8 cellular contexts compared by ENCODE assay signal in the genomic region with DNA sequence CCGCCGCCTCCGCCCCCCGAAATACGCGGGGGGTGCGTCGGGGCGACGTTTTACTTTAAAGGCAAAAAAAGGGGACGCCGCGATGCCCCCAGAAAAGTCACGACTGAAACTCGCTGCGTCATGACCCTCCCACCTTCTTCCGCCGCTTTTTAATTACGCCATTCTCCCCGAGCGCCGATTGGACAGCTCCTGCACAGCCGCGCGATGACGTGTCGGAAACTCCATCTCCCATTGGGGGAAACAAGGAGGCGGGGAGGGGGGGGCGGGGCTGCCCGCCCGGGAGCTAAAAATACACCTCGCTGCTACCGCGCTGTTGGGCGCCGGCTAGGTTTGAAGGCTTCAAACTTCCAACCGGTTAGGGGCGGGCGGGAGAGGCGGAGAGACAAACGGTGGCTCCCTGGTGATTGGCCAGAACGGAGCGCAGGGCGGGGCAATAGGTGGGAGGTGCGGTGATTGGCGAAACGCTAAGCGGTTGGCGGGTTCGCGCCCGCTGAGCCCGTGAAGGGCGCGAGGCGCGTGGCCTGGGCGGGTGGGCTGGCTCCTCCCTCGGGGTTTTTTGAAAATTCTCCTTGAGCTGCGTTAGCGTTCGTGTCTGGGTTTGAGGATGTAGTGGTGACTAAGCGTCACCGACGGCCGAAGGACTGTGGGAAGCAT. TPM values are rescaled to one million over a fixed set of nuclear protein-coding genes. Genes with fewer than 3 reads are reported as not detected.
DNase-seq lines count a peak whose midpoint lies in the region; ATAC-seq, FAIRE-seq and TF ChIP-seq lines count a peak whose summit lies in the region.

A gene with protein sequence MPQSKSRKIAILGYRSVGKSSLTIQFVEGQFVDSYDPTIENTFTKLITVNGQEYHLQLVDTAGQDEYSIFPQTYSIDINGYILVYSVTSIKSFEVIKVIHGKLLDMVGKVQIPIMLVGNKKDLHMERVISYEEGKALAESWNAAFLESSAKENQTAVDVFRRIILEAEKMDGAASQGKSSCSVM (minus strand): TSS at position 131 of the 654 bp plus-strand sequence. CDS start 384 bp downstream, outside the sequence.

- peak within 1 kb of the TSS; percentile 89 for H3K4me2 ChIP-seq in keratinocyte (ENCODE audit: control insufficient read depth, extremely low read depth, insufficient read depth, low read depth, low read length)

- peaks cover 0 to 2% of the 10 kb centered on the region in 2 experiments for H3K36me3 ChIP-seq in keratinocyte (ENCODE audit: control insufficient read depth in 2 of 2, extremely low read depth in 1 of 2, insufficient read depth in 2 of 2, low read length in 2 of 2)

- H3K9me1 ChIP-seq in keratinocyte (ENCODE audit: control insufficient read depth, extremely low read depth, insufficient read depth, low read length), result no peaks in the 10 kb centered on the region

- no peaks in the 10 kb centered on the region for H3K27me3 ChIP-seq in keratinocyte (ENCODE audit: control insufficient read depth, extremely low read depth, insufficient read depth, low read length)

- peak; percentile 98 for DNase-seq in AG09309 (ENCODE audit: low read depth)
- peak; percentile 96 for DNase-seq in NCI-H446 treated with DMSO at 0.1 percent for 48 hours (lab: John Stamatoyannopoulos, UW)
- DNase-seq in activated CD4-positive, CD25-positive, alpha-beta regulatory T cell treated with anti-CD3 and anti-CD28 coated beads, Interleukin-2, amount 50 U/mL, for 72 hours, result peak; percentile 98
- peak; percentile 94 to 96 for DNase-seq in cerebellar nuclear complex (lab: John Stamatoyannopoulos, UW)
- DNase-seq in keratinocyte (ENCODE audit: low read depth, low spot score), result peak; percentile 93
- peak; percentile 97 to 98 for DNase-seq in stimulated activated CD4-positive, alpha-beta T cell treated with anti-CD3 and anti-CD28 coated beads, Interleukin-15, amount 100 ng/mL, for 1 hour (ENCODE audit: low read depth in 1 of 2, low spot score in 1 of 2)

- H2AFZ ChIP-seq in keratinocyte (ENCODE audit: control insufficient read depth, low read length), result peak within 1 kb of the TSS; percentile 92

- dilution Hi-C loops in keratinocyte (cut with MboI; ENCODE audit: extremely low pct_ligation_motif_present, low sequenced_read_pairs), result no loop called here

- H3K79me2 ChIP-seq in keratinocyte (ENCODE audit: control insufficient read depth, insufficient read depth, low read length), result peaks cover 41% of the 10 kb centered on the region

- H3K4me3 ChIP-seq in AG09309 (ENCODE audit: control insufficient read depth, low read depth, low read length), result peak within 1 kb of the TSS; percentile 60
- H3K4me3 ChIP-seq in keratinocyte (ENCODE audit: control insufficient read depth in 2 of 3, extremely low read depth in 1 of 3, insufficient read depth in 2 of 3, low read depth in 1 of 3, low read length in 3 of 3), result peak within 1 kb of the TSS; percentile 51 to 93 (median 88)

- TF ChIP-seq CTCF in AG09309 (IDR thresholded peaks at IDR 0.05; ENCODE audit: control insufficient read depth, insufficient read depth, low read depth, low read length, missing control alignments) (no peak), keratinocyte (optimal IDR thresholded peaks at IDR 0.05 in 1 of 3, IDR thresholded peaks at IDR 0.05 in 1 of 3, conservative IDR thresholded peaks at IDR 0.05 in 1 of 3; ENCODE audit: extremely low read depth in 1 of 3, insufficient read depth in 2 of 3, low read length in 3 of 3) (no peak)

- ATAC-seq in GM19025 (IDR thresholded peaks at IDR 0.05; ENCODE audit: low read depth, unreplicated experiment) (peak; percentile 70), HG03354 (IDR thresholded peaks at IDR 0.05; ENCODE audit: poor library complexity, severe bottlenecking, unreplicated experiment) (peak; percentile 84)

- peaks cover 23% of the 10 kb centered on the region for H3K4me1 ChIP-seq in keratinocyte (ENCODE audit: control insufficient read depth, extremely low read depth, insufficient read depth, low read length)

- H3K9ac ChIP-seq in keratinocyte (ENCODE audit: control insufficient read depth, extremely low read depth, insufficient read depth, low read length), result peak within 1 kb of the TSS; percentile 97

- H3K9me3 ChIP-seq in keratinocyte (ENCODE audit: control insufficient read depth, low read depth, low read length), result no peaks in the 10 kb centered on the region

- no peak for FAIRE-seq in keratinocyte (lab: Jason Lieb, UNC)

- peaks cover 14% of the 10 kb centered on the region for H4K20me1 ChIP-seq in keratinocyte (ENCODE audit: control insufficient read depth, extremely low read depth, insufficient read depth, low read length)

- H3K27ac ChIP-seq in keratinocyte (ENCODE audit: control insufficient read depth, insufficient read depth, low read length), result peak within 1 kb of the TSS; percentile 88

RNA-seq across cellular contexts. Expression of the gene that starts here (rescaled TPM):
- polyA plus RNA-seq in keratinocyte, result 67.2 to 138 TPM (median 69.4 TPM) in 3 replicates
- 143 TPM for polyA plus RNA-seq in keratinocyte (2011; ENCODE audit: low read depth)
- polyA plus RNA-seq in keratinocyte (2011; cell fraction: cytosol; rRNA removed), result 73.9 and 121 TPM in 2 replicates
- polyA plus RNA-seq in keratinocyte (2011; cell fraction: nucleus; rRNA removed), result 38.5 and 58.5 TPM in 2 replicates
- polyA plus RNA-seq in keratinocyte (2012; ENCODE audit: low replicate concordance), result 75.8 and 112 TPM in 2 replicates
- polyA minus RNA-seq in keratinocyte, result 6.7 to 17.2 TPM (median 12.1 TPM) in 3 replicates
- 42.4 TPM for polyA minus RNA-seq in keratinocyte (2011; cell fraction: cytosol; rRNA and poly(A)+ RNA removed)
- 9.7 and 18.8 TPM in 2 replicates for polyA minus RNA-seq in keratinocyte (2011; cell fraction: nucleus; rRNA and poly(A)+ RNA removed)

Comparison
In these comparisons a context has a peak if more than half of its experiments do, and no peak if none do; other contexts are left out.
1. Peak in every context shown above with its lines: DNase-seq, ATAC-seq, H3K4me3 ChIP-seq and H3K27ac ChIP-seq.